In the genomic region with DNA sequence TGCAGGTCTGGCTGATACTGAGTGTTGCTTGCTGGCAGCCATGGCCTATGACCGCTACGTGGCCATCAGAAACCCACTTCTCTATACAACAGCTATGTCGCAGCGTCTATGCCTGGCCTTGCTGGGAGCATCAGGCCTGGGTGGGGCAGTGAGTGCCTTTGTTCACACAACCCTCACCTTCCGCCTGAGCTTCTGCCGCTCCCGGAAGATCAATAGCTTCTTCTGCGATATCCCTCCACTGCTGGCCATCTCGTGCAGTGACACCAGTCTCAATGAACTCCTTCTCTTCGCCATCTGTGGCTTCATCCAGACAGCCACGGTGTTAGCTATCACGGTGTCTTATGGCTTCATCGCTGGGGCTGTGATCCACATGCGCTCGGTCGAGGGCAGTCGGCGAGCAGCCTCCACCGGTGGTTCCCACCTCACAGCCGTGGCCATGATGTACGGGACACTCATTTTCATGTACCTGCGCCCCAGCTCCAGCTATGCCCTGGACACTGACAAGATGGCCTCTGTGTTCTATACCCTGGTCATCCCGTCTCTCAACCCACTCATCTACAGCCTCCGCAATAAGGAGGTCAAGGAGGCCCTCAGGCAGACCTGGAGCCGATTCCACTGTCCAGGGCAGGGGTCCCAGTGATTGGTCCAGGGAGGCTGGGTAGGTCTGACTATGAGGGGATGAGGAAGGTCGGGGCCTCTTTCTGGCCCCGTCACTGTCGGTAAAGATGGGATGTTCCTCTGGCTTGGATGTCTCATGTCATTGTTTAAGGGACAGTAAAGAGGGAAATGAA, we compare ENCODE assay signal across 22 cellular contexts. TPM values are rescaled to one million over a fixed set of nuclear protein-coding genes. Genes with fewer than 3 reads are reported as not detected.
DNase-seq lines count a peak whose midpoint lies in the region; ATAC-seq and TF ChIP-seq lines count a peak whose summit lies in the region.
"Had no signal": no experiment of that assay in that cellular context is flagged by ENCODE, and none has a peak within 500 bp of the region (broad histone marks: within the 10 kb centered on the region; RNA-seq: fewer than 3 reads in every experiment).

No MANE protein-coding gene starts in this region.

- H3K4me3 ChIP-seq in right atrium auricular region (no peak overlapping the region), heart left ventricle (no peak overlapping the region), Karpas-422 (ENCODE audit: low read length) (no peak overlapping the region), aorta (ENCODE audit: low read length in 2 of 2) (no peak overlapping the region)
- H3K4me3 ChIP-seq: GM12878, GM23338, HAP-1 had no signal

- TF ChIP-seq CTCF in right atrium auricular region (IDR thresholded peaks at IDR 0.05) (no peak), heart left ventricle (IDR thresholded peaks at IDR 0.05) (no peak)

- H3K4me2 ChIP-seq in Karpas-422 (ENCODE audit: low read depth, low read length, poor library complexity, severe bottlenecking) = no peak overlapping the region
- H3K4me2 ChIP-seq: GM23338 had no signal

- no peaks in the 10 kb centered on the region for H4K20me1 ChIP-seq in Karpas-422 (ENCODE audit: insufficient read depth, low read depth, low read length)

- intact Hi-C loops in heart left ventricle (cut with DNase I) (no loop called here), aorta (cut with DNase I) (no loop called here)

- no peak for ATAC-seq in heart left ventricle
- ATAC-seq in aorta (ENCODE audit: low FRiP score) = peak; percentile 58
- no peak for ATAC-seq in HG03342 (IDR thresholded peaks at IDR 0.05; ENCODE audit: unreplicated experiment)
- ATAC-seq: GM12878, GM23338 had no signal

- no peak for TF ChIP-seq POLR2A in heart left ventricle (IDR thresholded peaks at IDR 0.05)

- no peaks in the 10 kb centered on the region for H3K9me2 ChIP-seq in Karpas-422 (replicated peaks; ENCODE audit: insufficient read depth, low read length)

- H3K4me1 ChIP-seq in right atrium auricular region (no peaks in the 10 kb centered on the region), heart left ventricle (no peaks in the 10 kb centered on the region), Karpas-422 (ENCODE audit: low read length) (no peaks in the 10 kb centered on the region), aorta (ENCODE audit: control insufficient read depth in 1 of 2, insufficient read depth in 2 of 2, low read length in 2 of 2) (no peaks in the 10 kb centered on the region)
- H3K4me1 ChIP-seq: HAP-1 had no signal

- no peaks in the 10 kb centered on the region for H3K36me3 ChIP-seq in right atrium auricular region
- no peaks in the 10 kb centered on the region for H3K36me3 ChIP-seq in heart left ventricle
- no peaks in the 10 kb centered on the region for H3K36me3 ChIP-seq in Karpas-422 (ENCODE audit: insufficient read depth, low read length)
- H3K36me3 ChIP-seq in aorta (ENCODE audit: control insufficient read depth in 1 of 2, insufficient read depth in 2 of 2, low read length in 1 of 2) = no peaks in the 10 kb centered on the region
- H3K36me3 ChIP-seq: HAP-1 had no signal

- no peaks in the 10 kb centered on the region for H3K27me3 ChIP-seq in right atrium auricular region
- no peaks in the 10 kb centered on the region for H3K27me3 ChIP-seq in heart left ventricle
- H3K27me3 ChIP-seq in Karpas-422 (ENCODE audit: low read length) = no peaks in the 10 kb centered on the region
- no peaks in the 10 kb centered on the region for H3K27me3 ChIP-seq in aorta (ENCODE audit: control insufficient read depth in 1 of 2, insufficient read depth in 2 of 2, low read length in 1 of 2)

- DNase-seq in right atrium auricular region (ENCODE audit: low spot score) (peak; percentile 49), heart left ventricle (no peak), Karpas-422 (peak; percentile 28), islet precursor cell (peak; percentile 41), aorta (no peak), DMS114 treated with DMSO at 0.1 percent for 48 hours (lab: John Stamatoyannopoulos, UW; ENCODE audit: unreplicated experiment) (no peak), DMS79 treated with DMSO at 0.1 percent for 48 hours (lab: John Stamatoyannopoulos, UW) (no peak)
- DNase-seq: C1 segment of cervical spinal cord; Calu3; CD4-positive, alpha-beta memory T cell; COR-L47; DMS153; EL; GDM1; HFFc6 had no signal

- H3K9ac ChIP-seq in Karpas-422 (ENCODE audit: low read length) = no peak overlapping the region

- H2AFZ ChIP-seq in Karpas-422 (ENCODE audit: low read length) = no peak overlapping the region
- H2AFZ ChIP-seq: GM23338 had no signal

- H3K27ac ChIP-seq in right atrium auricular region (no peak overlapping the region), heart left ventricle (no peak overlapping the region), Karpas-422 (ENCODE audit: low read length) (no peak overlapping the region), aorta (ENCODE audit: low read depth in 1 of 2, low read length in 2 of 2) (no peak overlapping the region)

- H3K9me3 ChIP-seq in right atrium auricular region (no peaks in the 10 kb centered on the region), heart left ventricle (no peaks in the 10 kb centered on the region), Karpas-422 (ENCODE audit: low read length) (no peaks in the 10 kb centered on the region), aorta (ENCODE audit: control insufficient read depth, low read length) (no peaks in the 10 kb centered on the region)
- H3K9me3 ChIP-seq: HAP-1 had no signal

- 94 to 95% (median 94%) methylated on average over 28 of the region's 28 CpGs for WGBS in heart left ventricle, 4 donors
- 94 to 95% methylated on average over 28 of the region's 28 CpGs for WGBS in aorta, 2 donors

- H3K79me2 ChIP-seq in Karpas-422 (ENCODE audit: low read length) = no peaks in the 10 kb centered on the region

RNA-seq across cellular contexts. Expression of a gene that starts 0.7 kb away (rescaled TPM):
- total RNA-seq in right atrium auricular region = not detected
- not detected for total RNA-seq in heart left ventricle
- polyA plus RNA-seq in heart left ventricle = not detected
- total RNA-seq in Karpas-422 (2014; rRNA removed; shearing (Covaris generic); ENCODE audit: low replicate concordance) = not detected in 2 replicates
- total RNA-seq in aorta = not detected
- not detected for polyA plus RNA-seq in aorta
- total RNA-seq: A172; A673; Calu3; CD4-positive, alpha-beta memory T cell; GM12878; GM23338; HFFc6 had no signal
- polyA plus RNA-seq: BJ; CD4-positive, alpha-beta memory T cell; GM12878; GM23338 had no signal

RNA-seq across cellular contexts. Expression of a gene that starts 10.5 kb away (rescaled TPM):
- total RNA-seq in right atrium auricular region = not detected
- total RNA-seq in heart left ventricle = not detected
- not detected for polyA plus RNA-seq in heart left ventricle
- total RNA-seq in Karpas-422 (2014; rRNA removed; shearing (Covaris generic); ENCODE audit: low replicate concordance) = not detected in 2 replicates
- total RNA-seq in aorta = not detected
- not detected for polyA plus RNA-seq in aorta
- total RNA-seq: A172; A673; Calu3; CD4-positive, alpha-beta memory T cell; GM12878; GM23338; HFFc6 had no signal
- polyA plus RNA-seq: BJ; CD4-positive, alpha-beta memory T cell; GM12878; GM23338 had no signal

RNA-seq across cellular contexts. Expression of a gene that starts 38.9 kb away (rescaled TPM):
- total RNA-seq in right atrium auricular region (10 to 100 TPM in 1 of 2 donors, 1 to 10 TPM in 1; 9.9 to 11.2 TPM), heart left ventricle (10 to 100 TPM in 3 of 9 donors, 1 to 10 TPM in 6; 6.4 to 12.0 (median 8.4) TPM), aorta (10 to 100 TPM; 18.7 to 23.1 TPM)
- polyA plus RNA-seq in heart left ventricle (1 to 10 TPM; 3.8 to 7.0 TPM), aorta (10 to 100 TPM; 11.2 to 16.7 TPM)
- 10.0 and 15.1 TPM in 2 replicates for total RNA-seq in Karpas-422 (2014; rRNA removed; shearing (Covaris generic); ENCODE audit: low replicate concordance)

RNA-seq across cellular contexts. Expression of a gene that starts 47.3 kb away (rescaled TPM):
- total RNA-seq in right atrium auricular region (not detected), heart left ventricle (not detected), aorta (not detected)
- polyA plus RNA-seq in heart left ventricle (not detected), aorta (not detected)
- total RNA-seq in Karpas-422 (2014; rRNA removed; shearing (Covaris generic); ENCODE audit: low replicate concordance) = not detected in 2 replicates
- total RNA-seq: A172; A673; Calu3; CD4-positive, alpha-beta memory T cell; GM12878; GM23338; HFFc6 had no signal
- polyA plus RNA-seq: BJ; CD4-positive, alpha-beta memory T cell; GM12878; GM23338 had no signal

Comparison
In these comparisons a context has a peak if more than half of its experiments do, and no peak if none do; other contexts are left out.
1. DNase-seq: peak in right atrium auricular region (single experiment), Karpas-422 (single experiment) and islet precursor cell (single experiment); none in heart left ventricle (0 of 5), aorta (0 of 2), DMS114 treated with DMSO at 0.1 percent for 48 hours (single experiment) and DMS79 treated with DMSO at 0.1 percent for 48 hours (single experiment).